19 cellular contexts compared by ENCODE assay signal in the genomic region with DNA sequence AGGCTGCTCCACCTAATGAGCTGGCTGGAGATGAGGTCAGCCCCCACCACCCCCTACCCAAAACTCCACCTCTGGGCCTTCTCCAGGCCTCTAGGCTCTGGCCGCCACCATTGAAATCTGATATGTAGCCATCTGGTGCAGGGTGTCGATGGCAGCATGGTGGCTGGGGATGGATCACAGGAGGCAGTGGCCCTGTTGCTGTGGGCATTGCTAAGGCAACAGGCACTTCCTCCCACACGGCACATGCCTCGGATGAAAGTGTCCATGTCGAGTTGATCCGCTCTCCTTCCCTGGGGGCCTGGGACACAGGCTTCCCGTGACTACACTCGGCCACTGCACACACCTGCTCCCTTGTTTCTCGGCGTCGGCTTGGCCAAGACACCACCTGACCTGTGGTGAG.
DNase-seq lines count a peak whose midpoint lies in the region; ATAC-seq and TF ChIP-seq lines count a peak whose summit lies in the region.
"Had no signal": no experiment of that assay in that cellular context is flagged by ENCODE, and none has a peak within 500 bp of the region (broad histone marks: within the 10 kb centered on the region; RNA-seq: fewer than 3 reads in every experiment).

No MANE protein-coding gene starts in this region.

- ATAC-seq in GM21360 (IDR thresholded peaks at IDR 0.05; ENCODE audit: unreplicated experiment) (no peak), esophagus mucosa (no peak)
- ATAC-seq: activated CD8-positive, alpha-beta T cell treated with anti-CD3 and anti-CD28 coated beads for 36 hours; activated T-cell treated with anti-CD3 and anti-CD28 coated beads, Interleukin-2, amount 50 U/mL, for 4 hours; Panc1; T-cell had no signal

- DNase-seq in DMS53 (lab: John Stamatoyannopoulos, UW) (peak; percentile 61), DMS53 treated with DMSO at 0.1 percent for 48 hours (lab: John Stamatoyannopoulos, UW; ENCODE audit: unreplicated experiment) (no peak), NCI-H1694 treated with DMSO at 0.1 percent for 48 hours (lab: John Stamatoyannopoulos, UW) (peak; percentile 26), RPMI8226 (peak; percentile 28), T-helper 1 cell (no peak)
- DNase-seq: activated B cell treated with CpG ODN at 0.5 μM for 24 hours; activated CD8-positive, alpha-beta T cell treated with anti-CD3 and anti-CD28 coated beads for 36 hours; activated T-cell treated with anti-CD3 and anti-CD28 coated beads, Interleukin-2, amount 50 U/mL, for 4 hours; cortex of kidney; NCI-H1105; NCI-H526 treated with DMSO at 0.1 percent for 48 hours; T-cell had no signal

- peaks cover 16% of the 10 kb centered on the region for H3K27me3 Mint-ChIP-seq in nephron (ENCODE audit: low read depth)
- H3K27me3 Mint-ChIP-seq: activated B cell treated with CpG ODN at 0.5 μM for 24 hours; activated CD8-positive, alpha-beta T cell treated with anti-CD3 and anti-CD28 coated beads for 36 hours; activated naive CD4-positive, alpha-beta T cell treated with anti-CD3 and anti-CD28 coated beads, Interleukin-2, amount 50 U/mL, for 24 hours; B cell; T-cell had no signal

- peak overlapping the region in 2 of 3 experiments; percentile 25 to 80 for H3K27ac Mint-ChIP-seq in nephron
- H3K27ac Mint-ChIP-seq: activated B cell treated with CpG ODN at 0.5 μM for 24 hours; activated CD8-positive, alpha-beta T cell treated with anti-CD3 and anti-CD28 coated beads for 36 hours; activated naive CD4-positive, alpha-beta T cell treated with anti-CD3 and anti-CD28 coated beads, Interleukin-2, amount 50 U/mL, for 24 hours; B cell; mesothelial cell of epicardium; T-cell had no signal

- no peaks in the 10 kb centered on the region for H3K9me3 Mint-ChIP-seq in nephron
- H3K9me3 Mint-ChIP-seq: activated B cell treated with CpG ODN at 0.5 μM for 24 hours; activated CD8-positive, alpha-beta T cell treated with anti-CD3 and anti-CD28 coated beads for 36 hours; activated naive CD4-positive, alpha-beta T cell treated with anti-CD3 and anti-CD28 coated beads, Interleukin-2, amount 50 U/mL, for 24 hours; activated T-cell treated with anti-CD3 and anti-CD28 coated beads, Interleukin-2, amount 50 U/mL, for 4 hours; mesothelial cell of epicardium; T-cell had no signal

- no peak overlapping the region for H3K4me3 Mint-ChIP-seq in nephron
- H3K4me3 Mint-ChIP-seq: activated B cell treated with CpG ODN at 0.5 μM for 24 hours; activated CD8-positive, alpha-beta T cell treated with anti-CD3 and anti-CD28 coated beads for 36 hours; activated naive CD4-positive, alpha-beta T cell treated with anti-CD3 and anti-CD28 coated beads, Interleukin-2, amount 50 U/mL, for 24 hours; activated T-cell treated with anti-CD3 and anti-CD28 coated beads, Interleukin-2, amount 50 U/mL, for 4 hours; B cell; mesothelial cell of epicardium; T-cell had no signal

- no peak for TF ChIP-seq CTCF in nephron (IDR thresholded peaks at IDR 0.05; ENCODE audit: unreplicated experiment in 3 of 3)

- peaks cover 43% of the 10 kb centered on the region for H3K4me1 Mint-ChIP-seq in nephron
- H3K4me1 Mint-ChIP-seq: activated B cell treated with CpG ODN at 0.5 μM for 24 hours; activated naive CD4-positive, alpha-beta T cell treated with anti-CD3 and anti-CD28 coated beads, Interleukin-2, amount 50 U/mL, for 24 hours; B cell; T-cell had no signal

- peaks cover 16% of the 10 kb centered on the region for H3K36me3 Mint-ChIP-seq in nephron (ENCODE audit: low read depth)
- H3K36me3 Mint-ChIP-seq: activated naive CD4-positive, alpha-beta T cell treated with anti-CD3 and anti-CD28 coated beads, Interleukin-2, amount 50 U/mL, for 24 hours; T-cell had no signal

Comparison
In these comparisons a context has a peak if more than half of its experiments do, and no peak if none do; other contexts are left out.
1. DNase-seq: peak in DMS53 (single experiment), NCI-H1694 treated with DMSO at 0.1 percent for 48 hours (single experiment) and RPMI8226 (single experiment); none in DMS53 treated with DMSO at 0.1 percent for 48 hours (single experiment) and T-helper 1 cell (0 of 5).